1 cellular context compared by ENCODE assay signal in the genomic region with DNA sequence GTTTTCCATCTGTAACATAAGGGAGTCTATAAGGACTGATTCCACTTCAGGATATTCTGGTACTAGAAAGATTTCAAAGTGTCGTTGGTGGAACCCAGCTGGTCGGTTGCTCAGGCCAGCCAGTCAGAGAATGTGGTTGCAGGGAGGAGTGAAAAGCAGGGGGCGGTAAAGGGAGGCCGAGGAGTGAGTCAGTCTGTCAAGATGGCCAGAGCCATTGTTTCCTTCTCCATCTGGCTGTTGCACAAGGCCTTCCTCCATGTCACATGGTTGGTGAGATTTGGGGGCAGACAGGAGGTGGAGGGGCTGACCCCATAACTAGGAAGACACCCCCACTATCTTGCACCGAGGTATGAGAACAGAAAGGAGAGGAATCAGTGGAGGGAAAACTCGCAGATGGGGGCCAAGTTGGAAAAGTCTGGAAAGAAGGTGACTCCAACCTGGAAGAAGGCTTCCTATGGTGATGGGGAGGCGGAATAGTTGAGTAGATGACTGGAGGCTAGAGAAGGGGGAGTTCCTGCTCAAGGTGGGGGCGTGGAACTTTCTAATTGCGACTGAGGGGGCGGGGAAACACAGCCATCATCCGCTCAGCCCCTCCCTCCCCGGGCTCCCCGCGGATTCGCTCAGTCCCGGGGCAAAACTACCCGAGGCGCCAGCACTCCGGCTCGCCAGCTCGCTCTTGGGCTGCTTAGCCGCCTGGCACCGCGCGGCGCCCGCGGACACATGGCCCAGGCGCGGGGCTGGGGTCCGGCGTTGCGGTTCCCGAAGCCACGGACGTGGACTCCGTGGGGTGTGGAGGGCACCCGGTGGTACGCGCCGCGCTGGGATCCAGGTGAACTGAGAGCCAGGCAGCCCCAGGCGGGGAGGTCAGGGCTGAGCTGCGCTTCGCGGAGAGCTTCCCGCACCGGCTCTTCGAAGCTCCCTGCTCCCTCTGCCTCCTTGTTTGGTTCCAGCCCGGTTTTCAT.
TF ChIP-seq lines count a peak whose summit lies in the region.

No MANE protein-coding gene starts in this region.

TF ChIP-seq in K562, 482 proteins besides CTCF, POLR2A, EP300 and RAD21 (continued from another document and continues in another):
- TF ChIP-seq CBFA2T3 (IDR thresholded peaks at IDR 0.05), result peak; percentile 43
- TF ChIP-seq HDAC1 (IDR thresholded peaks at IDR 0.05), result peak in 1 of 2 experiments; percentile 17; a peak in 1 of 4 replicates
- 0 out of 2 replicates have a peak, but pooled peaks have one; percentile 16 for TF ChIP-seq RAD51 (IDR thresholded peaks at IDR 0.05; ENCODE audit: borderline replicate concordance, low read depth)
- TF ChIP-seq HMGN3 (IDR thresholded peaks at IDR 0.05; ENCODE audit: borderline replicate concordance, extremely low read depth, insufficient read length, low read depth, low read length), result no peak
- no peak for TF ChIP-seq SMAD2 (IDR thresholded peaks at IDR 0.05; ENCODE audit: low read depth, low read length)
- TF ChIP-seq, protein P1, sequence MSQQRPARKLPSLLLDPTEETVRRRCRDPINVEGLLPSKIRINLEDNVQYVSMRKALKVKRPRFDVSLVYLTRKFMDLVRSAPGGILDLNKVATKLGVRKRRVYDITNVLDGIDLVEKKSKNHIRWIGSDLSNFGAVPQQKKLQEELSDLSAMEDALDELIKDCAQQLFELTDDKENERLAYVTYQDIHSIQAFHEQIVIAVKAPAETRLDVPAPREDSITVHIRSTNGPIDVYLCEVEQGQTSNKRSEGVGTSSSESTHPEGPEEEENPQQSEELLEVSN (IDR thresholded peaks at IDR 0.05; ENCODE audit: borderline replicate concordance in 1 of 2, extremely low read depth in 1 of 2, insufficient read depth in 1 of 2, insufficient read length in 1 of 2, low read depth in 1 of 2, low read length in 1 of 2, poor library complexity in 1 of 2, severe bottlenecking in 1 of 2), result peak in 1 of 2 experiments; percentile 34
- no peak for TF ChIP-seq ZFPM2 (CRISPR knock-in tag; IDR thresholded peaks at IDR 0.05)
- TF ChIP-seq CEBPG (CRISPR knock-in tag; IDR thresholded peaks at IDR 0.05), result peak; percentile 77
- no peak; a peak in 1 of 4 replicates for TF ChIP-seq CEBPG (tag; conservative IDR thresholded peaks at IDR 0.05 in 1 of 2, IDR thresholded peaks at IDR 0.05 in 1 of 2)
- peak; percentile 57; the same call in 1 of the 2 replicates for TF ChIP-seq SUPT5H (IDR thresholded peaks at IDR 0.05)
- TF ChIP-seq, protein P2, sequence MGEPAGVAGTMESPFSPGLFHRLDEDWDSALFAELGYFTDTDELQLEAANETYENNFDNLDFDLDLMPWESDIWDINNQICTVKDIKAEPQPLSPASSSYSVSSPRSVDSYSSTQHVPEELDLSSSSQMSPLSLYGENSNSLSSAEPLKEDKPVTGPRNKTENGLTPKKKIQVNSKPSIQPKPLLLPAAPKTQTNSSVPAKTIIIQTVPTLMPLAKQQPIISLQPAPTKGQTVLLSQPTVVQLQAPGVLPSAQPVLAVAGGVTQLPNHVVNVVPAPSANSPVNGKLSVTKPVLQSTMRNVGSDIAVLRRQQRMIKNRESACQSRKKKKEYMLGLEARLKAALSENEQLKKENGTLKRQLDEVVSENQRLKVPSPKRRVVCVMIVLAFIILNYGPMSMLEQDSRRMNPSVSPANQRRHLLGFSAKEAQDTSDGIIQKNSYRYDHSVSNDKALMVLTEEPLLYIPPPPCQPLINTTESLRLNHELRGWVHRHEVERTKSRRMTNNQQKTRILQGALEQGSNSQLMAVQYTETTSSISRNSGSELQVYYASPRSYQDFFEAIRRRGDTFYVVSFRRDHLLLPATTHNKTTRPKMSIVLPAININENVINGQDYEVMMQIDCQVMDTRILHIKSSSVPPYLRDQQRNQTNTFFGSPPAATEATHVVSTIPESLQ (CRISPR knock-in tag; IDR thresholded peaks at IDR 0.05), result no peak
- no peak for TF ChIP-seq ZNF24 (IDR thresholded peaks at IDR 0.05)
- TF ChIP-seq MEIS2 (IDR thresholded peaks at IDR 0.05; ENCODE audit: partially characterized antibody), result no peak
- TF ChIP-seq, protein P3, sequence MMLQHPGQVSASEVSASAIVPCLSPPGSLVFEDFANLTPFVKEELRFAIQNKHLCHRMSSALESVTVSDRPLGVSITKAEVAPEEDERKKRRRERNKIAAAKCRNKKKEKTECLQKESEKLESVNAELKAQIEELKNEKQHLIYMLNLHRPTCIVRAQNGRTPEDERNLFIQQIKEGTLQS (IDR thresholded peaks at IDR 0.05), result peak; percentile 67
- TF ChIP-seq, protein P3 (CRISPR knock-in tag; conservative IDR thresholded peaks at IDR 0.05), result no peak
- peak; percentile 67; the same call in 1 of the 2 replicates for TF ChIP-seq EHMT2 (IDR thresholded peaks at IDR 0.05)
- TF ChIP-seq ZNF311 (CRISPR knock-in tag; IDR thresholded peaks at IDR 0.05), result no peak
- TF ChIP-seq POLR2G (IDR thresholded peaks at IDR 0.05; ENCODE audit: low read depth, low read length), result peak; percentile 86
- TF ChIP-seq TGIF2 (CRISPR knock-in tag; IDR thresholded peaks at IDR 0.05), result 0 out of 2 replicates have a peak, but pooled peaks have one; percentile 19
- TF ChIP-seq, protein P4, sequence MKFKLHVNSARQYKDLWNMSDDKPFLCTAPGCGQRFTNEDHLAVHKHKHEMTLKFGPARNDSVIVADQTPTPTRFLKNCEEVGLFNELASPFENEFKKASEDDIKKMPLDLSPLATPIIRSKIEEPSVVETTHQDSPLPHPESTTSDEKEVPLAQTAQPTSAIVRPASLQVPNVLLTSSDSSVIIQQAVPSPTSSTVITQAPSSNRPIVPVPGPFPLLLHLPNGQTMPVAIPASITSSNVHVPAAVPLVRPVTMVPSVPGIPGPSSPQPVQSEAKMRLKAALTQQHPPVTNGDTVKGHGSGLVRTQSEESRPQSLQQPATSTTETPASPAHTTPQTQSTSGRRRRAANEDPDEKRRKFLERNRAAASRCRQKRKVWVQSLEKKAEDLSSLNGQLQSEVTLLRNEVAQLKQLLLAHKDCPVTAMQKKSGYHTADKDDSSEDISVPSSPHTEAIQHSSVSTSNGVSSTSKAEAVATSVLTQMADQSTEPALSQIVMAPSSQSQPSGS (CRISPR knock-in tag; IDR thresholded peaks at IDR 0.05), result no peak
- no peak for TF ChIP-seq ILK (tag; IDR thresholded peaks at IDR 0.05; ENCODE audit: borderline replicate concordance, low read depth)
- TF ChIP-seq, protein P5, sequence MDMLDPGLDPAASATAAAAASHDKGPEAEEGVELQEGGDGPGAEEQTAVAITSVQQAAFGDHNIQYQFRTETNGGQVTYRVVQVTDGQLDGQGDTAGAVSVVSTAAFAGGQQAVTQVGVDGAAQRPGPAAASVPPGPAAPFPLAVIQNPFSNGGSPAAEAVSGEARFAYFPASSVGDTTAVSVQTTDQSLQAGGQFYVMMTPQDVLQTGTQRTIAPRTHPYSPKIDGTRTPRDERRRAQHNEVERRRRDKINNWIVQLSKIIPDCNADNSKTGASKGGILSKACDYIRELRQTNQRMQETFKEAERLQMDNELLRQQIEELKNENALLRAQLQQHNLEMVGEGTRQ (CRISPR knock-in tag; IDR thresholded peaks at IDR 0.05), result no peak
- TF ChIP-seq RB1 (IDR thresholded peaks at IDR 0.05; ENCODE audit: low read depth), result 0 out of 2 replicates have a peak, but pooled peaks have one; percentile 50
- TF ChIP-seq HOXB6 (CRISPR knock-in tag; IDR thresholded peaks at IDR 0.05; ENCODE audit: borderline replicate concordance), result no peak
- peak; percentile 42; the same call in 1 of the 2 replicates for TF ChIP-seq ARID1B (IDR thresholded peaks at IDR 0.05)
- peak; percentile 49; the same call in 1 of the 2 replicates for TF ChIP-seq PHF8 (IDR thresholded peaks at IDR 0.05; ENCODE audit: borderline replicate concordance, low read length)
- peak; percentile 25 for TF ChIP-seq TAF9B (IDR thresholded peaks at IDR 0.05; ENCODE audit: partially characterized antibody)
- TF ChIP-seq FUS (optimal IDR thresholded peaks at IDR 0.05; ENCODE audit: low read depth, low read length), result no peak
- no peak for TF ChIP-seq MYBL2 (IDR thresholded peaks at IDR 0.05; ENCODE audit: low read depth)
- TF ChIP-seq MYBL2 (CRISPR knock-in tag; IDR thresholded peaks at IDR 0.05; ENCODE audit: borderline replicate concordance), result no peak
- no peak for TF ChIP-seq FOXJ2 (tag; IDR thresholded peaks at IDR 0.05)
- no peak for TF ChIP-seq U2AF1 (optimal IDR thresholded peaks at IDR 0.05; ENCODE audit: low read depth, low read length)
- no peak for TF ChIP-seq POLR2B (IDR thresholded peaks at IDR 0.05; ENCODE audit: low read depth, partially characterized antibody)
- TF ChIP-seq NFRKB (IDR thresholded peaks at IDR 0.05; ENCODE audit: low read depth), result peak; percentile 72; the same call in 1 of the 2 replicates
- TF ChIP-seq, protein P6, sequence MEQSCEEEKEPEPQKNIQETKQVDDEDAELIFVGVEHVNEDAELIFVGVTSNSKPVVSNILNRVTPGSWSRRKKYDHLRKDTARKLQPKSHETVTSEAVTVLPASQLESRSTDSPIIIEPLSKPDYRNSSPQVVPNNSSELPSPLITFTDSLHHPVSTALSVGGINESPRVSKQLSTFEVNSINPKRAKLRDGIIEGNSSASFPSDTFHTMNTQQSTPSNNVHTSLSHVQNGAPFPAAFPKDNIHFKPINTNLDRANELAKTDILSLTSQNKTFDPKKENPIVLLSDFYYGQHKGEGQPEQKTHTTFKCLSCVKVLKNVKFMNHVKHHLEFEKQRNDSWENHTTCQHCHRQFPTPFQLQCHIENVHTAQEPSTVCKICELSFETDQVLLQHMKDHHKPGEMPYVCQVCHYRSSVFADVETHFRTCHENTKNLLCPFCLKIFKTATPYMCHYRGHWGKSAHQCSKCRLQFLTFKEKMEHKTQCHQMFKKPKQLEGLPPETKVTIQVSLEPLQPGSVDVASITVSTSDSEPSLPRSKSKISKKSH (CRISPR knock-in tag; IDR thresholded peaks at IDR 0.05), result no peak
- TF ChIP-seq, protein P7, sequence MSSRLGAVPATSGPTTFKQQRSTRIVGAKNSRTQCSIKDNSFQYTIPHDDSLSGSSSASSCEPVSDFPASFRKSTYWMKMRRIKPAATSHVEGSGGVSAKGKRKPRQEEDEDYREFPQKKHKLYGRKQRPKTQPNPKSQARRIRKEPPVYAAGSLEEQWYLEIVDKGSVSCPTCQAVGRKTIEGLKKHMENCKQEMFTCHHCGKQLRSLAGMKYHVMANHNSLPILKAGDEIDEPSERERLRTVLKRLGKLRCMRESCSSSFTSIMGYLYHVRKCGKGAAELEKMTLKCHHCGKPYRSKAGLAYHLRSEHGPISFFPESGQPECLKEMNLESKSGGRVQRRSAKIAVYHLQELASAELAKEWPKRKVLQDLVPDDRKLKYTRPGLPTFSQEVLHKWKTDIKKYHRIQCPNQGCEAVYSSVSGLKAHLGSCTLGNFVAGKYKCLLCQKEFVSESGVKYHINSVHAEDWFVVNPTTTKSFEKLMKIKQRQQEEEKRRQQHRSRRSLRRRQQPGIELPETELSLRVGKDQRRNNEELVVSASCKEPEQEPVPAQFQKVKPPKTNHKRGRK (tag; IDR thresholded peaks at IDR 0.05), result no peak
- TF ChIP-seq NONO (IDR thresholded peaks at IDR 0.05; ENCODE audit: low read depth in 2 of 2, low read length in 1 of 2), result peak in 1 of 2 experiments; percentile 46; a peak in 1 of 4 replicates
- peak; percentile 20; the same call in 1 of the 2 replicates for TF ChIP-seq CBFA2T2 (conservative IDR thresholded peaks at IDR 0.05)
- no peak for TF ChIP-seq CHD1 (IDR thresholded peaks at IDR 0.05; ENCODE audit: low read length)
- TF ChIP-seq ZNF263 (CRISPR knock-in tag; IDR thresholded peaks at IDR 0.05; ENCODE audit: borderline replicate concordance), result peak; percentile 54; the same call in 1 of the 2 replicates
- TF ChIP-seq EGR1 (conservative IDR thresholded peaks at IDR 0.05), result peak; percentile 48; the same call in 1 of the 2 replicates
- TF ChIP-seq ZNF324 (CRISPR knock-in tag; IDR thresholded peaks at IDR 0.05), result no peak
- TF ChIP-seq TRIM24 (IDR thresholded peaks at IDR 0.05), result 0 out of 4 replicates have a peak, but pooled peaks of 1 of the 2 experiments have one; percentile 7
- TF ChIP-seq HIVEP1 (CRISPR knock-in tag; IDR thresholded peaks at IDR 0.05), result no peak
- no peak for TF ChIP-seq ZNF143 (CRISPR knock-in tag; IDR thresholded peaks at IDR 0.05)
- 0 out of 2 replicates have a peak, but pooled peaks have one; percentile 12 for TF ChIP-seq TCF3 (CRISPR knock-in tag; IDR thresholded peaks at IDR 0.05)
- TF ChIP-seq, protein P8, sequence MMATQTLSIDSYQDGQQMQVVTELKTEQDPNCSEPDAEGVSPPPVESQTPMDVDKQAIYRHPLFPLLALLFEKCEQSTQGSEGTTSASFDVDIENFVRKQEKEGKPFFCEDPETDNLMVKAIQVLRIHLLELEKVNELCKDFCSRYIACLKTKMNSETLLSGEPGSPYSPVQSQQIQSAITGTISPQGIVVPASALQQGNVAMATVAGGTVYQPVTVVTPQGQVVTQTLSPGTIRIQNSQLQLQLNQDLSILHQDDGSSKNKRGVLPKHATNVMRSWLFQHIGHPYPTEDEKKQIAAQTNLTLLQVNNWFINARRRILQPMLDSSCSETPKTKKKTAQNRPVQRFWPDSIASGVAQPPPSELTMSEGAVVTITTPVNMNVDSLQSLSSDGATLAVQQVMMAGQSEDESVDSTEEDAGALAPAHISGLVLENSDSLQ (IDR thresholded peaks at IDR 0.05), result peak; percentile 42; the same call in 1 of the 2 replicates
- peak; percentile 68 for TF ChIP-seq JUND (IDR thresholded peaks at IDR 0.05; ENCODE audit: borderline replicate concordance, low read depth, low read length)
- peak; percentile 40; the same call in 1 of the 3 replicates for TF ChIP-seq JUND (tag; IDR thresholded peaks at IDR 0.05; ENCODE audit: borderline replicate concordance, low read depth, low read length)
- no peak for TF ChIP-seq POU5F1 (IDR thresholded peaks at IDR 0.05; ENCODE audit: borderline replicate concordance, low read depth, low read length, partially characterized antibody)
- TF ChIP-seq, protein P9, sequence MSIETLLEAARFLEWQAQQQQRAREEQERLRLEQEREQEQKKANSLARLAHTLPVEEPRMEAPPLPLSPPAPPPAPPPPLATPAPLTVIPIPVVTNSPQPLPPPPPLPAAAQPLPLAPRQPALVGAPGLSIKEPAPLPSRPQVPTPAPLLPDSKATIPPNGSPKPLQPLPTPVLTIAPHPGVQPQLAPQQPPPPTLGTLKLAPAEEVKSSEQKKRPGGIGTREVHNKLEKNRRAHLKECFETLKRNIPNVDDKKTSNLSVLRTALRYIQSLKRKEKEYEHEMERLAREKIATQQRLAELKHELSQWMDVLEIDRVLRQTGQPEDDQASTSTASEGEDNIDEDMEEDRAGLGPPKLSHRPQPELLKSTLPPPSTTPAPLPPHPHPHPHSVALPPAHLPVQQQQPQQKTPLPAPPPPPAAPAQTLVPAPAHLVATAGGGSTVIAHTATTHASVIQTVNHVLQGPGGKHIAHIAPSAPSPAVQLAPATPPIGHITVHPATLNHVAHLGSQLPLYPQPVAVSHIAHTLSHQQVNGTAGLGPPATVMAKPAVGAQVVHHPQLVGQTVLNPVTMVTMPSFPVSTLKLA (conservative IDR thresholded peaks at IDR 0.05), result peak; percentile 35 to 59; a peak in 2 of 4 replicates
- TF ChIP-seq DACH1 (IDR thresholded peaks at IDR 0.05; ENCODE audit: partially characterized antibody), result peak; percentile 61
- TF ChIP-seq RBFOX2 (IDR thresholded peaks at IDR 0.05; ENCODE audit: low read depth, low read length), result peak; percentile 86
- TF ChIP-seq SMARCA5 (IDR thresholded peaks at IDR 0.05), result 0 out of 2 replicates have a peak, but pooled peaks have one; percentile 24
- peak; percentile 38 for TF ChIP-seq CCNT2 (IDR thresholded peaks at IDR 0.05; ENCODE audit: borderline replicate concordance, extremely low read depth, insufficient read length, low read depth, low read length)
- TF ChIP-seq CBX8 (IDR thresholded peaks at IDR 0.05; ENCODE audit: borderline replicate concordance, extremely low read depth, low read depth, low read length, poor library complexity, severe bottlenecking), result no peak
- TF ChIP-seq SMARCB1 (IDR thresholded peaks at IDR 0.05; ENCODE audit: insufficient read length, low read depth), result no peak
